Comparison of ENCODE assay signal across 25 cellular contexts in the genomic region with DNA sequence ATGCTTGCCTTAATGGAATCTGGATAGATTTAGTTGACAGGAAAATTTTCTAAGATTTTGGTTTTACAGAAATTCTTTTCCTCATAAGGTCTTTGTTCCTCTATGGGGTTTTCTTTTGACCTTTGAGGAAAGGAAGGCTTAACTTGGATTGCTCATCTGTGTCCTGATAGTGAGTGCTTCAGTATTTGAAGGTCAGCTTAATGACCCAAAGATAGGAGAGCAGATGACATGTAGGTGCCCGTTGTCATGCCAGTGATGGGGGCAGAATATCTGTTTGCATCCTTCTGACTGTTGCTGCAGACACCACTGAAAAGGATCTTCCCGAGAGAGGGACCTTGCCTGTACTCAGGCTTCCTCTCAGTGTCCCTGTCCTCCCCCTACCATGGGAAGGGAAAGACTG. TPM values are rescaled to one million over a fixed set of nuclear protein-coding genes. Genes with fewer than 3 reads are reported as not detected.
"Had no signal": no experiment of that assay in that cellular context is flagged by ENCODE, and none has a peak within 500 bp of the region (broad histone marks: within the 10 kb centered on the region; RNA-seq: fewer than 3 reads in every experiment).

No MANE protein-coding gene starts in this region.

- H3K4me3 Mint-ChIP-seq: endodermal cell, naive B cell had no signal

- H3K27ac Mint-ChIP-seq: endodermal cell had no signal

- H3K4me3 ChIP-seq: coronary artery, left ventricle myocardium inferior, lung, psoas muscle, right lobe of liver, spleen, suprapubic skin, thyroid gland, upper lobe of left lung, uterus had no signal

- H3K4me1 ChIP-seq: foreskin keratinocyte, left ventricle myocardium inferior, psoas muscle, right lobe of liver, suprapubic skin, thyroid gland, upper lobe of left lung, uterus had no signal

- H3K36me3 ChIP-seq: left ventricle myocardium inferior, neutrophil, right lobe of liver, spleen, suprapubic skin, thyroid gland, upper lobe of left lung, uterus had no signal

- H3K9me3 ChIP-seq: left ventricle myocardium inferior, neutrophil, psoas muscle, right lobe of liver, spleen, suprapubic skin, thyroid gland, upper lobe of left lung, uterus had no signal

- H3K36me3 Mint-ChIP-seq: immature natural killer cell, naive B cell had no signal

- H3K27ac ChIP-seq: coronary artery, foreskin keratinocyte, left ventricle myocardium inferior, neutrophil, psoas muscle, right lobe of liver, spleen, suprapubic skin, thyroid gland, upper lobe of left lung, uterus had no signal

- DNase-seq: effector CD4-positive, alpha-beta T cell; endodermal cell; erythroblast; foreskin keratinocyte; immature natural killer cell; left ventricle myocardium inferior; mesenchymal stem cell; midbrain; naive B cell; psoas muscle; retina; right lobe of liver; spleen; stimulated activated CD4-positive, alpha-beta T cell treated with anti-CD3 and anti-CD28 coated beads, Interleukin-15, amount 100 ng/mL, for 24 hours; stimulated activated CD4-positive, alpha-beta T cell treated with anti-CD3 and anti-CD28 coated beads, Interleukin-1b, Interleukin-23, amount 100 ng/mL, for 48 hours; stimulated activated CD4-positive, alpha-beta T cell treated with anti-CD3 and anti-CD28 coated beads, Interleukin-4, amount 100 ng/mL, for 24 hours; stimulated activated naive CD4-positive, alpha-beta T cell; thyroid gland; upper lobe of left lung; uterus had no signal

- H3K9me3 Mint-ChIP-seq: immature natural killer cell, naive B cell had no signal

- H3K27me3 ChIP-seq: neutrophil, right lobe of liver, spleen, suprapubic skin, thyroid gland, upper lobe of left lung, uterus had no signal

- ATAC-seq: foreskin keratinocyte, psoas muscle had no signal

RNA-seq across cellular contexts. Expression of gene MEGF10, which starts 30.9 kb away (rescaled TPM):
- total RNA-seq: foreskin keratinocyte had no signal
- polyA plus RNA-seq: foreskin keratinocyte, immature natural killer cell, keratinocyte had no signal
